In genomic region chr3:182233957-182234356, GRCh38 we compare ENCODE assay signal across 22 cellular contexts.
DNase-seq lines count a peak whose midpoint lies in the region; ATAC-seq, FAIRE-seq and TF ChIP-seq lines count a peak whose summit lies in the region.
"Had no signal": no experiment of that assay in that cellular context is flagged by ENCODE, and none has a peak within 500 bp of the region (broad histone marks: within the 10 kb centered on the region; RNA-seq: fewer than 3 reads in every experiment).

No MANE protein-coding gene starts in this region.

- H3K23ac ChIP-seq in mesendoderm (ENCODE audit: low read length): no peak overlapping the region

- H3K27ac ChIP-seq in A549: no peak overlapping the region
- no peak overlapping the region for H3K27ac ChIP-seq in K562 (ENCODE audit: extremely low read depth, low read depth, low read length)
- H3K27ac ChIP-seq in mesendoderm (ENCODE audit: low read depth, low read length): no peak overlapping the region
- H3K27ac ChIP-seq: C4-2B, HL-60 had no signal

- H3K56ac ChIP-seq in mesendoderm (ENCODE audit: low read length): no peak overlapping the region

- no peaks in the 10 kb centered on the region for H3K36me3 ChIP-seq in K562 (ENCODE audit: control insufficient read depth, insufficient read depth, low read length)
- H3K36me3 ChIP-seq in mesendoderm (ENCODE audit: control insufficient read depth, insufficient read depth, low read length): no peaks in the 10 kb centered on the region

- TF ChIP-seq POLR2A in A549 (IDR thresholded peaks at IDR 0.05; ENCODE audit: low read length) (no peak), K562 (conservative IDR thresholded peaks at IDR 0.05) (no peak)

- H3K27ac Mint-ChIP-seq in activated T-helper 2 cell treated with anti-CD3 and anti-CD28 coated beads, Interferon-gamma antibody, Interleukin-2, Interleukin-4, amounts not matched to agents 10 μg/mL and 5 μg/mL and 100 μg/mL, durations not matched to agents 14 hours and 24 hours and 36 hours: no peak overlapping the region
- H3K27ac Mint-ChIP-seq: CD4-positive, alpha-beta T cell; HFFc6; IgD-negative memory B cell had no signal

- H3K4ac ChIP-seq in mesendoderm (ENCODE audit: low read depth, low read length): no peak overlapping the region

- H2BK120ac ChIP-seq in mesendoderm (ENCODE audit: low read depth, low read length): no peak overlapping the region

- no peak for TF ChIP-seq CTCF in A549 (IDR thresholded peaks at IDR 0.05)
- no peak for TF ChIP-seq CTCF in K562 (IDR thresholded peaks at IDR 0.05 in 2 of 3, conservative IDR thresholded peaks at IDR 0.05 in 1 of 3; ENCODE audit: insufficient read depth in 2 of 3, low read depth in 1 of 3, low read length in 3 of 3)

- H3K9me3 ChIP-seq in A549: no peaks in the 10 kb centered on the region
- no peaks in the 10 kb centered on the region for H3K9me3 ChIP-seq in K562 (replicated peaks; ENCODE audit: control insufficient read depth, insufficient read depth, low read depth, low read length)
- H3K9me3 ChIP-seq: Caco-2 had no signal

- H3K79me2 ChIP-seq in K562 (ENCODE audit: control insufficient read depth, insufficient read depth, low read length) (no peaks in the 10 kb centered on the region), mesendoderm (ENCODE audit: control insufficient read depth, insufficient read depth, low read length) (no peaks in the 10 kb centered on the region)

- no peaks in the 10 kb centered on the region for H3K36me3 Mint-ChIP-seq in activated T-helper 2 cell treated with anti-CD3 and anti-CD28 coated beads, Interferon-gamma antibody, Interleukin-2, Interleukin-4, amounts not matched to agents 10 μg/mL and 5 μg/mL and 100 μg/mL, durations not matched to agents 14 hours and 24 hours and 36 hours (ENCODE audit: low read depth)
- H3K36me3 Mint-ChIP-seq: IgD-negative memory B cell had no signal

- no peak for FAIRE-seq in A549 (lab: Jason Lieb, UNC)
- no peak for FAIRE-seq in K562 (lab: Jason Lieb, UNC)
- FAIRE-seq in urothelium cell line (lab: Jason Lieb, UNC): no peak
- FAIRE-seq: D721Med, HTR-8/SVneo had no signal

- no peaks in the 10 kb centered on the region for H3K4me1 Mint-ChIP-seq in activated T-helper 2 cell treated with anti-CD3 and anti-CD28 coated beads, Interferon-gamma antibody, Interleukin-2, Interleukin-4, amounts not matched to agents 10 μg/mL and 5 μg/mL and 100 μg/mL, durations not matched to agents 14 hours and 24 hours and 36 hours (ENCODE audit: low read depth)
- H3K4me1 Mint-ChIP-seq: IgD-negative memory B cell had no signal

- H3K4me2 ChIP-seq in A549: no peak overlapping the region
- no peak overlapping the region for H3K4me2 ChIP-seq in K562 (ENCODE audit: insufficient read depth, low read length)
- no peak overlapping the region for H3K4me2 ChIP-seq in mesendoderm (ENCODE audit: low read length)

- TF ChIP-seq RAD21 in A549 (conservative IDR thresholded peaks at IDR 0.05 in 1 of 2, IDR thresholded peaks at IDR 0.05 in 1 of 2) (no peak), K562 (CRISPR knock-in tag; conservative IDR thresholded peaks at IDR 0.05 in 1 of 2, IDR thresholded peaks at IDR 0.05 in 1 of 2) (no peak)

- H2AFZ ChIP-seq in K562 (ENCODE audit: low read depth, low read length): no peak overlapping the region

- H2AK5ac ChIP-seq in mesendoderm (ENCODE audit: low read length): no peak overlapping the region

- H3K4me1 ChIP-seq in A549 (peaks cover 12% of the 10 kb centered on the region; the same call in 1 of the 3 replicates), K562 (replicated peaks in 1 of 2; ENCODE audit: control insufficient read depth in 2 of 2, insufficient read depth in 2 of 2, low read length in 2 of 2) (no peaks in the 10 kb centered on the region), mesendoderm (ENCODE audit: control insufficient read depth, low read depth, low read length) (no peaks in the 10 kb centered on the region)
- H3K4me1 ChIP-seq: Caco-2 had no signal

- no peaks in the 10 kb centered on the region for H3K9me1 ChIP-seq in K562 (ENCODE audit: control insufficient read depth, insufficient read depth, low read length)

- no peak for ATAC-seq in A549
- no peak for ATAC-seq in K562
- ATAC-seq: HCT116 had no signal

- intact Hi-C loops in K562 (cut with micrococcal nuclease): no loop called here
- intact Hi-C loops in activated T-helper 2 cell treated with anti-CD3 and anti-CD28 coated beads, Interferon-gamma antibody, Interleukin-2, Interleukin-4, amounts not matched to agents 10 μg/mL and 5 μg/mL and 100 μg/mL, durations not matched to agents 14 hours and 24 hours and 36 hours (cut with micrococcal nuclease): no loop called here

- no peaks in the 10 kb centered on the region for H3K27me3 Mint-ChIP-seq in activated T-helper 2 cell treated with anti-CD3 and anti-CD28 coated beads, Interferon-gamma antibody, Interleukin-2, Interleukin-4, amounts not matched to agents 10 μg/mL and 5 μg/mL and 100 μg/mL, durations not matched to agents 14 hours and 24 hours and 36 hours (ENCODE audit: low read depth)
- H3K27me3 Mint-ChIP-seq: CD4-positive, alpha-beta T cell; IgD-negative memory B cell had no signal

- no peak overlapping the region for H3K9ac ChIP-seq in K562 (ENCODE audit: insufficient read depth in 1 of 2, low read depth in 2 of 2, low read length in 2 of 2)
- H3K9ac ChIP-seq in mesendoderm (ENCODE audit: low read length): no peak overlapping the region

- no peaks in the 10 kb centered on the region for H4K20me1 ChIP-seq in K562 (replicated peaks; ENCODE audit: control insufficient read depth, insufficient read depth, low read length)

- POLR2A ChIA-PET in A549 (lab: Yijun Ruan, JAX) (no interaction called here), K562 (lab: Yijun Ruan, JAX) (interaction anchor here (1.2 kb wide), 1 partner anchor 36 kb away, joined by 5 read pairs; no protein-coding TSS in a partner anchor)

- DNase-seq in A549 (ENCODE audit: low read depth in 1 of 2, low spot score in 1 of 2): no peak
- peak; percentile 68 for DNase-seq in HT-29 (ENCODE audit: low spot score)
- no peak for DNase-seq in K562 (ENCODE audit: extremely low read depth in 1 of 4, low spot score in 3 of 4)
- peak; percentile 34 for DNase-seq in mesendoderm
- DNase-seq in NCI-H2227 (lab: John Stamatoyannopoulos, UW; ENCODE audit: unreplicated experiment): no peak
- DNase-seq in NCI-H146 treated with DMSO at 0.1 percent for 48 hours (lab: John Stamatoyannopoulos, UW; ENCODE audit: unreplicated experiment): no peak
- DNase-seq in activated T-helper 2 cell treated with anti-CD3 and anti-CD28 coated beads, Interferon-gamma antibody, Interleukin-2, Interleukin-4, amounts not matched to agents 10 μg/mL and 5 μg/mL and 100 μg/mL, durations not matched to agents 14 hours and 24 hours and 36 hours (ENCODE audit: low spot score): no peak
- DNase-seq in urothelium cell line (ENCODE audit: low spot score): no peak
- DNase-seq: AML-193; Caco-2; CD4-positive, alpha-beta T cell; DMS79 treated with DMSO at 0.1 percent for 48 hours; GF-D8; GOT3; H7; HFFc6 had no signal

- no peak overlapping the region for H4K5ac ChIP-seq in mesendoderm (ENCODE audit: low read length)

- no peaks in the 10 kb centered on the region for H3K79me1 ChIP-seq in mesendoderm (ENCODE audit: low read length)

- no peak overlapping the region for H2BK15ac ChIP-seq in mesendoderm (replicated peaks; ENCODE audit: low read depth)

- H3K18ac ChIP-seq in mesendoderm (ENCODE audit: low read length): no peak overlapping the region

- H3K4me3 ChIP-seq in A549 (no peak overlapping the region), K562 (no peak overlapping the region), mesendoderm (ENCODE audit: low read length) (no peak overlapping the region)

- H3K27me3 ChIP-seq in K562 (ENCODE audit: control insufficient read depth in 2 of 2, insufficient read depth in 2 of 2, low read length in 2 of 2) (no peaks in the 10 kb centered on the region), mesendoderm (ENCODE audit: insufficient read depth, low read length, poor library complexity) (no peaks in the 10 kb centered on the region)

- no peaks in the 10 kb centered on the region for H3K9me3 Mint-ChIP-seq in activated T-helper 2 cell treated with anti-CD3 and anti-CD28 coated beads, Interferon-gamma antibody, Interleukin-2, Interleukin-4, amounts not matched to agents 10 μg/mL and 5 μg/mL and 100 μg/mL, durations not matched to agents 14 hours and 24 hours and 36 hours
- H3K9me3 Mint-ChIP-seq: CD4-positive, alpha-beta T cell had no signal

- in situ Hi-C loops in K562 (cut with MboI): no loop called here

- WGBS in A549 (ENCODE audit: missing lambda C conversion rate): 10% methylated on average over 3 of the region's 3 CpGs
- 0% methylated on average over 3 of the region's 3 CpGs for WGBS in K562 (ENCODE audit: insufficient coverage, low coverage, missing lambda C conversion rate)
- no CpG with 5 or more reads among the region's 3 CpGs for WGBS in mesendoderm (ENCODE audit: extremely low coverage, insufficient coverage, low lambda C conversion rate)

- TF ChIP-seq EP300 in A549 (IDR thresholded peaks at IDR 0.05) (no peak), K562 (IDR thresholded peaks at IDR 0.05; ENCODE audit: low read length) (no peak)

- CTCF ChIA-PET in A549 (lab: Yijun Ruan, JAX) (no interaction called here), K562 (lab: Yijun Ruan, JAX; ENCODE audit: low intra/inter-chr PET ratio) (no interaction called here)

- no peak overlapping the region for H3K4me3 Mint-ChIP-seq in activated T-helper 2 cell treated with anti-CD3 and anti-CD28 coated beads, Interferon-gamma antibody, Interleukin-2, Interleukin-4, amounts not matched to agents 10 μg/mL and 5 μg/mL and 100 μg/mL, durations not matched to agents 14 hours and 24 hours and 36 hours (ENCODE audit: low read depth)
- H3K4me3 Mint-ChIP-seq: CD4-positive, alpha-beta T cell; HFFc6; IgD-negative memory B cell had no signal

- H4K8ac ChIP-seq in mesendoderm (ENCODE audit: low read depth, low read length): no peak overlapping the region

- BruUV-seq in K562 (replicated peaks; lab: Mats Ljungman, UMichigan): no TSS peak

- no peak overlapping the region for H2BK5ac ChIP-seq in mesendoderm (ENCODE audit: low read length)

TF ChIP-seq in A549, 52 proteins besides CTCF, POLR2A, EP300 and RAD21:
- no peak for TF ChIP-seq RCOR1 (IDR thresholded peaks at IDR 0.05; ENCODE audit: low read depth, low read length)
- TF ChIP-seq GATA3 (IDR thresholded peaks at IDR 0.05; ENCODE audit: borderline replicate concordance): peak; percentile 58; the same call in 1 of the 2 replicates

TF ChIP-seq in K562, 482 proteins besides CTCF, POLR2A, EP300 and RAD21 (continues in another document):
- TF ChIP-seq ELF1 (tag; IDR thresholded peaks at IDR 0.05) (no peak), CHCHD3 (CRISPR knock-in tag; IDR thresholded peaks at IDR 0.05) (no peak)

Comparison
In these comparisons a context has a peak if more than half of its experiments do, and no peak if none do; other contexts are left out.
1. DNase-seq: peak in HT-29 (single experiment) and mesendoderm (single experiment); none in A549 (0 of 2), K562 (0 of 4), NCI-H2227 (single experiment), NCI-H146 treated with DMSO at 0.1 percent for 48 hours (single experiment), activated T-helper 2 cell treated with anti-CD3 and anti-CD28 coated beads, Interferon-gamma antibody, Interleukin-2, Interleukin-4, amounts not matched to agents 10 μg/mL and 5 μg/mL and 100 μg/mL, durations not matched to agents 14 hours and 24 hours and 36 hours (single experiment) and urothelium cell line (single experiment).